In the genomic region with DNA sequence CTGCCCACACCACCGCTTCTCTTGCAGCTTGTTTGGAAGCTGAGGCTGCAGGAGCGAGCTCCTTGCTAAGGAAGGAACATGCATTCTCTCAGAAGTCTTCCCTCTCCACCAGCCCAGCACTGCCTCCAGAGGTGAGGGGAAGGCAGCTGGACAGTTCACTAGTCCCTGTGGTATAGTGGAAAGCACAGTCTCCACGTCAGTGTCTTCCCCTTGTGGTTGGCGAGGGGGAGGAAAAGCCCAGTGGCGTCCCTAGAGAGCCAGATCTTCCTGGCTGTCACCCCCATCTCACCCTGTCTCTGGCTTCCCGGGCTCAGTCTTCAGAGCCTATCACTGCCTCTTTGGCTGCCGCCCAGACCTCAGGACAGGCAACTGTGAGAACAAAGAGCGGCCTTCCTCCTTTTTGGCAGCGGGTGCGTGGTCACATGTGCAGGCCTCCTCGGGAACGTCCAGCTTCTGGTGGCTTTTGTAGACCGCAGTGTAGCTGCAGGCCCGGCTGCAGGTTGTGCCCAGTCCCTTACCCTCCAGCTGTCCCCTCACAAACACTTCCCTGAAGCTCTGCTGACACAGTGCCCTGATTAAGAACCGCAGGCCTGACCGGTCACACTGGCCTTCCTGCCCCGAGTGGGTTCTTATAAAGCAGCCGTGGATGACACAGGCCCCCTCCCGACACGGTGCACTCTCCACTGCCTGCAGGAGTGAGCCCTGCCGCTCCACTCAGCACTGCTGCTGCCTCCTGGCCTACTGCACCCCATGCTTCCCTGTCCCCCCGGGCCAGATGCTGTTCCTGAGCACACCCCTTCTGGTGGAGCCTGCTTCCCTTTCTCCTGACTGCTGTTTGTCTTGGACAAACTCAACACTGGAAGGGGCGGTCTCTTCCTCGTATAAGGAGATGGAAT, we compare ENCODE assay signal across 8 cellular contexts.
DNase-seq lines count a peak whose midpoint lies in the region; ATAC-seq and TF ChIP-seq lines count a peak whose summit lies in the region.

No MANE protein-coding gene starts in this region.

- H3K36me3 ChIP-seq in BE2C = peaks cover 2% of the 10 kb centered on the region; the same call in 1 of the 2 replicates
- no peaks in the 10 kb centered on the region for H3K36me3 ChIP-seq in H7 (replicated peaks; ENCODE audit: control insufficient read depth, insufficient read depth, low read length)
- H3K36me3 ChIP-seq in osteoblast (ENCODE audit: insufficient read depth, low read length) = no peaks in the 10 kb centered on the region

- DNase-seq in BE2C (peak; percentile 93), H7 (peak; percentile 48), SW480 (ENCODE audit: low spot score) (peak; percentile 36), fibroblast of villous mesenchyme (ENCODE audit: low read depth) (peak; percentile 91), osteoblast (ENCODE audit: insufficient read length, low spot score, missing footprints) (no peak), NCI-H2171 (lab: John Stamatoyannopoulos, UW) (no peak)
- DNase-seq in stimulated activated naive CD4-positive, alpha-beta T cell (lab: John Stamatoyannopoulos, UW) = no peak

- H3K27ac ChIP-seq in osteoblast (ENCODE audit: low read depth, low read length) = no peak overlapping the region

- peak overlapping the region; percentile 47 for H2AFZ ChIP-seq in osteoblast (ENCODE audit: low read length)

- H3K79me2 ChIP-seq in osteoblast (ENCODE audit: insufficient read depth, low read length) = no peaks in the 10 kb centered on the region

- H3K9me3 ChIP-seq in BE2C (no peaks in the 10 kb centered on the region), osteoblast (ENCODE audit: low read depth, low read length) (no peaks in the 10 kb centered on the region)

- TF ChIP-seq CTCF in BE2C (IDR thresholded peaks at IDR 0.05; ENCODE audit: low read depth, low read length) = peak; percentile 70
- peak; percentile 39 for TF ChIP-seq CTCF in fibroblast of villous mesenchyme (IDR thresholded peaks at IDR 0.05; ENCODE audit: insufficient read depth, low read depth, low read length)
- TF ChIP-seq CTCF in osteoblast (IDR thresholded peaks at IDR 0.05; ENCODE audit: extremely low read depth, low read depth, low read length) = peak; percentile 27

- H3K4me1 ChIP-seq in BE2C (peaks cover 47% of the 10 kb centered on the region), osteoblast (ENCODE audit: insufficient read depth, low read length) (peaks cover 25% of the 10 kb centered on the region)

- peak overlapping the region; percentile 10 for H3K4me2 ChIP-seq in osteoblast (ENCODE audit: insufficient read depth, low read length)

- ATAC-seq in GM19452 (IDR thresholded peaks at IDR 0.05; ENCODE audit: unreplicated experiment) = no peak

- no peaks in the 10 kb centered on the region for H4K20me1 ChIP-seq in osteoblast (ENCODE audit: insufficient read depth, low read length)

- H3K27me3 ChIP-seq in BE2C (no peaks in the 10 kb centered on the region), H7 (ENCODE audit: control insufficient read depth, insufficient read depth, low read length) (no peaks in the 10 kb centered on the region), osteoblast (ENCODE audit: insufficient read depth, low read length) (no peaks in the 10 kb centered on the region)

- H3K4me3 ChIP-seq in BE2C (ENCODE audit: low read depth, low read length) (peak overlapping the region; percentile 26), H7 (ENCODE audit: insufficient read depth, low read depth, low read length) (no peak overlapping the region), fibroblast of villous mesenchyme (ENCODE audit: low read depth, low read length) (no peak overlapping the region), osteoblast (ENCODE audit: insufficient read depth, low read length) (no peak overlapping the region)

Comparison
In these comparisons a context has a peak if more than half of its experiments do, and no peak if none do; other contexts are left out.
1. DNase-seq: peak in BE2C (single experiment), H7 (single experiment), SW480 (single experiment) and fibroblast of villous mesenchyme (single experiment); none in osteoblast (single experiment), stimulated activated naive CD4-positive, alpha-beta T cell (0 of 6) and NCI-H2171 (single experiment).
2. Peak in every context shown above with its lines, with median percentiles within 50 percentile points of each other: CTCF ChIP-seq.